25 cellular contexts compared by ENCODE assay signal in genomic region chr10:130398090-130398994, GRCh38.
"Had no signal": no experiment of that assay in that cellular context is flagged by ENCODE, and none has a peak within 500 bp of the region (broad histone marks: within the 10 kb centered on the region; RNA-seq: fewer than 3 reads in every experiment).

No MANE protein-coding gene starts in this region.

- H3K27me3 ChIP-seq: esophagus muscularis mucosa, foreskin keratinocyte, hepatocyte, neutrophil, sigmoid colon, tibial nerve, upper lobe of left lung had no signal

- H3K4me1 ChIP-seq: esophagus muscularis mucosa, foreskin keratinocyte, gastroesophageal sphincter, heart left ventricle, parathyroid adenoma, sigmoid colon, tibial nerve had no signal

- H3K79me2 ChIP-seq: hepatocyte, parathyroid adenoma had no signal

- H3K4me3 Mint-ChIP-seq: memory B cell; natural killer cell; neural crest cell; stimulated activated naive B cell treated with anti-CD40 and anti-IgM and Interleukin-4, amounts not matched to agents 10 μg/mL and 1 μg/mL and 100 μg/mL, for 72 hours; stimulated activated naive CD8-positive, alpha-beta T cell treated with anti-CD3 and anti-CD28 coated beads, Interleukin-15, Interleukin-2, amounts not matched to agents 100 ng/mL and 50 ng/mL, for 24 hours had no signal

- H3K4me1 Mint-ChIP-seq: memory B cell; natural killer cell; neural crest cell; stimulated activated naive B cell treated with anti-CD40 and anti-IgM and Interleukin-4, amounts not matched to agents 10 μg/mL and 1 μg/mL and 100 μg/mL, for 72 hours had no signal

- H3K27me3 Mint-ChIP-seq: stimulated activated naive CD8-positive, alpha-beta T cell treated with anti-CD3 and anti-CD28 coated beads, Interleukin-15, Interleukin-2, amounts not matched to agents 100 ng/mL and 50 ng/mL, for 24 hours had no signal

- DNase-seq: cerebellar nuclear complex; dorsolateral prefrontal cortex; effector CD8-positive, alpha-beta T cell; foreskin keratinocyte; heart left ventricle; left cardiac atrium; left ventricle myocardium superior; natural killer cell; sigmoid colon; stimulated activated CD4-positive, alpha-beta T cell treated with anti-CD3 and anti-CD28 coated beads, Interleukin-15, amount 100 ng/mL, for 24 hours; stimulated activated CD4-positive, alpha-beta T cell treated with anti-CD3 and anti-CD28 coated beads, Interleukin-2, amount 100 ng/mL, for 48 hours; stimulated activated naive B cell treated with anti-CD40 and anti-IgM and Interleukin-4, amounts not matched to agents 10 μg/mL and 1 μg/mL and 100 μg/mL, for 72 hours had no signal

- H3K27ac Mint-ChIP-seq: memory B cell; natural killer cell; progenitor cell of endocrine pancreas; stimulated activated naive B cell treated with anti-CD40 and anti-IgM and Interleukin-4, amounts not matched to agents 10 μg/mL and 1 μg/mL and 100 μg/mL, for 72 hours; stimulated activated naive CD8-positive, alpha-beta T cell treated with anti-CD3 and anti-CD28 coated beads, Interleukin-15, Interleukin-2, amounts not matched to agents 100 ng/mL and 50 ng/mL, for 24 hours had no signal

- H3K4me3 ChIP-seq: dorsolateral prefrontal cortex, esophagus muscularis mucosa, gastroesophageal sphincter, heart left ventricle, hepatocyte, lung, sigmoid colon, thoracic aorta, tibial nerve, upper lobe of left lung had no signal

- H3K36me3 Mint-ChIP-seq: memory B cell, natural killer cell had no signal

- H3K9ac ChIP-seq: parathyroid adenoma had no signal

- ATAC-seq: foreskin keratinocyte; gastroesophageal sphincter; heart left ventricle; left cardiac atrium; left ventricle myocardium superior; natural killer cell; stimulated activated naive B cell treated with anti-CD40 and anti-IgM and Interleukin-4, amounts not matched to agents 10 μg/mL and 1 μg/mL and 100 μg/mL, for 72 hours had no signal

- H2AFZ ChIP-seq: hepatocyte, parathyroid adenoma had no signal

- H3K4me2 ChIP-seq: hepatocyte had no signal

- H3K9me3 ChIP-seq: neutrophil had no signal

- H3K27ac ChIP-seq: dorsolateral prefrontal cortex, esophagus muscularis mucosa, foreskin keratinocyte, gastroesophageal sphincter, heart left ventricle, hepatocyte, neutrophil, parathyroid adenoma, sigmoid colon, thoracic aorta, tibial nerve, upper lobe of left lung had no signal
